ENCODE assay signal across 8 cellular contexts in the genomic region with DNA sequence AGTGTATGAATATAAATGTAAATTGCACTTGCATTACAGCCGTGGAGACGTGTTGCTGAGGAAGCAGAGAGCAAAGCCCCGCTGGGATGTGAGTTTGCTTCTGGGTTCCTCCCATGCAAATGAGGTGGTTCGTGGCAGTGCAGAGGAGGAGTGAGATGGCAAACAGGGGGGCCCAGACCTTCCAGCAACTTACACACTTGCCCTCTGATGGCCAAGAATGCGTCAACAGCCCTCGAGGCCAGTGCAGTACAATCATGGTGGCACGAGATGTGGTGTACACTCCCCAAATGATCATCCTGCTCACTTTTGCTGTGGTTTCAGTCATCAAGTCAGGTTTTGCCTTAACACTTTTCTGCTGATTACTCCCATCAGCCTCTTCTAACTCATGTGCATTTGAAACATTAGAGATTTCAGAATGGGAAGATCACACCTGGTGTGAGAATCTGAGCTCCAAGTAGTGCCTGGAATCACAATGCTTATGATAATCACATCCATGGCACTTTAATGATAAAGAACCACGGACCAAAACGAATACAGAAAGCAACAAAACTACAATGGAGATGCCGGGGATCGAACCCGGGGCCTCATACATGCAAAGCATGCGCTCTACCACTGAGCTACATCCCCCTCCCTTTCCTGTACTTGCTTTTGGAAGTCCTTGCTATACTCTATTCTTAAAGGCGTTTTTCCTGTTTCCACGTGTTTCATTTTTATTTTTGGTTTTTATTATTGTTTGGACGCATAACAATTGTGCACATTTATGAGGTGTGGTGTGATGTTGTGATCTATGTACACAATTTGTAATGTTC. TPM values are rescaled to one million over a fixed set of nuclear protein-coding genes. Genes with fewer than 3 reads are reported as not detected.
DNase-seq lines count a peak whose midpoint lies in the region; ATAC-seq and TF ChIP-seq lines count a peak whose summit lies in the region.

No MANE protein-coding gene starts in this region.

- intact Hi-C loops in upper lobe of right lung (cut with DNase I) = no loop called here

- no peaks in the 10 kb centered on the region for H3K9me3 ChIP-seq in BE2C
- no peaks in the 10 kb centered on the region for H3K9me3 ChIP-seq in esophagus (ENCODE audit: control insufficient read depth in 2 of 2, insufficient read depth in 1 of 2, low read depth in 1 of 2, low read length in 1 of 2)
- H3K9me3 ChIP-seq in upper lobe of right lung = no peaks in the 10 kb centered on the region

- CTCF ChIA-PET in activated CD8-positive, alpha-beta T cell treated with anti-CD3 and anti-CD28 coated beads, Interleukin-2, amount 10 ng/mL, durations not matched to agents 7 days and 5 days (lab: Charles Lee) = interaction anchor here (1.8 to 16.8 kb wide), 3 partner anchors 11 to 18 kb away, joined by 6 to 391 read pairs (median 93); no protein-coding TSS in a partner anchor

- TF ChIP-seq CTCF in BE2C (IDR thresholded peaks at IDR 0.05; ENCODE audit: low read depth, low read length) = no peak
- no peak for TF ChIP-seq CTCF in neural crest cell (conservative IDR thresholded peaks at IDR 0.05)
- TF ChIP-seq CTCF in upper lobe of right lung (IDR thresholded peaks at IDR 0.05) = no peak

- H3K27me3 ChIP-seq in BE2C (no peaks in the 10 kb centered on the region), esophagus (ENCODE audit: control insufficient read depth in 1 of 2, insufficient read depth in 2 of 2, low read length in 2 of 2) (no peaks in the 10 kb centered on the region), upper lobe of right lung (no peaks in the 10 kb centered on the region)

- no peaks in the 10 kb centered on the region for H3K36me3 ChIP-seq in BE2C
- H3K36me3 ChIP-seq in esophagus (ENCODE audit: control insufficient read depth in 2 of 2, insufficient read depth in 2 of 2, low read length in 1 of 2) = no peaks in the 10 kb centered on the region
- H3K36me3 ChIP-seq in upper lobe of right lung = no peaks in the 10 kb centered on the region

- WGBS in esophagus, 2 donors = 28% methylated on average over 16 of the region's 16 CpGs

- H3K4me3 Mint-ChIP-seq in activated CD8-positive, alpha-beta T cell treated with anti-CD3 and anti-CD28 coated beads, Interleukin-2, amount 10 ng/mL, durations not matched to agents 7 days and 5 days = peak overlapping the region; percentile 76
- peak overlapping the region; percentile 87 for H3K4me3 Mint-ChIP-seq in neural crest cell

- peaks cover 69% of the 10 kb centered on the region for H3K4me1 Mint-ChIP-seq in activated CD8-positive, alpha-beta T cell treated with anti-CD3 and anti-CD28 coated beads, Interleukin-2, amount 10 ng/mL, durations not matched to agents 7 days and 5 days (ENCODE audit: low read depth)
- peaks cover 61% of the 10 kb centered on the region for H3K4me1 Mint-ChIP-seq in neural crest cell

- H3K4me3 ChIP-seq in BE2C (ENCODE audit: low read depth, low read length) (peak overlapping the region; percentile 91), esophagus (ENCODE audit: low read depth in 1 of 2, low read length in 2 of 2) (peak overlapping the region in 1 of 2 donors; percentile 14), upper lobe of right lung (peak overlapping the region; percentile 39)

- H3K27me3 Mint-ChIP-seq in activated CD8-positive, alpha-beta T cell treated with anti-CD3 and anti-CD28 coated beads, Interleukin-2, amount 10 ng/mL, durations not matched to agents 7 days and 5 days (ENCODE audit: low read depth) = no peaks in the 10 kb centered on the region
- H3K27me3 Mint-ChIP-seq in neural crest cell (ENCODE audit: low read depth) = peaks cover 18% of the 10 kb centered on the region

- POLR2A ChIA-PET in activated CD8-positive, alpha-beta T cell treated with anti-CD3 and anti-CD28 coated beads, Interleukin-2, amount 10 ng/mL, durations not matched to agents 7 days and 5 days (lab: Charles Lee) = interaction anchor here (0.9 to 7.4 kb wide), 3 partner anchors 11 to 73 kb away, joined by 3 to 134 read pairs (median 4); no protein-coding TSS in a partner anchor

- ATAC-seq in GM19463 (IDR thresholded peaks at IDR 0.05; ENCODE audit: unreplicated experiment) (peak; percentile 40), HG03571 (IDR thresholded peaks at IDR 0.05; ENCODE audit: unreplicated experiment) (peak; percentile 40), upper lobe of right lung (peak; percentile 9)
- peak; percentile 60 for ATAC-seq in activated CD8-positive, alpha-beta T cell treated with anti-CD3 and anti-CD28 coated beads, Interleukin-2, amount 10 ng/mL, durations not matched to agents 7 days and 5 days

- H3K27ac ChIP-seq in esophagus (ENCODE audit: low read depth in 2 of 2, low read length in 1 of 2) (peak overlapping the region; percentile 60 to 94), upper lobe of right lung (peak overlapping the region; percentile 100)

- DNase-seq in BE2C (peak; percentile 76), neural crest cell (ENCODE audit: low read depth, low spot score) (peak; percentile 69), upper lobe of right lung (no peak), NCI-H526 (lab: John Stamatoyannopoulos, UW) (no peak)
- DNase-seq in activated CD8-positive, alpha-beta T cell treated with anti-CD3 and anti-CD28 coated beads, Interleukin-2, amount 10 ng/mL, durations not matched to agents 7 days and 5 days = peak; percentile 87

- H3K36me3 Mint-ChIP-seq in activated CD8-positive, alpha-beta T cell treated with anti-CD3 and anti-CD28 coated beads, Interleukin-2, amount 10 ng/mL, durations not matched to agents 7 days and 5 days (ENCODE audit: low read depth) = peaks cover 3% of the 10 kb centered on the region
- H3K36me3 Mint-ChIP-seq in neural crest cell (ENCODE audit: low read depth) = no peaks in the 10 kb centered on the region

- H3K9me3 Mint-ChIP-seq in activated CD8-positive, alpha-beta T cell treated with anti-CD3 and anti-CD28 coated beads, Interleukin-2, amount 10 ng/mL, durations not matched to agents 7 days and 5 days (ENCODE audit: insufficient read depth) = no peaks in the 10 kb centered on the region
- no peaks in the 10 kb centered on the region for H3K9me3 Mint-ChIP-seq in neural crest cell

- H3K27ac Mint-ChIP-seq in activated CD8-positive, alpha-beta T cell treated with anti-CD3 and anti-CD28 coated beads, Interleukin-2, amount 10 ng/mL, durations not matched to agents 7 days and 5 days = peak overlapping the region; percentile 99
- H3K27ac Mint-ChIP-seq in neural crest cell (ENCODE audit: unreplicated experiment) = peak overlapping the region; percentile 24

- H3K4me1 ChIP-seq in BE2C (peaks cover 12% of the 10 kb centered on the region), esophagus (ENCODE audit: control insufficient read depth in 2 of 2, insufficient read depth in 2 of 2, low read length in 1 of 2) (peaks cover 0 to 4% of the 10 kb centered on the region in 2 donors), upper lobe of right lung (peaks cover 50% of the 10 kb centered on the region)

RNA-seq across cellular contexts. Expression of a gene that starts 7.0 kb away (rescaled TPM):
- 1,839 TPM for polyA plus RNA-seq in BE2C (2012; ENCODE audit: insufficient read depth, insufficient read length, low read depth)
- total RNA-seq in activated CD8-positive, alpha-beta T cell treated with anti-CD3 and anti-CD28 coated beads, Interleukin-2, amount 10 ng/mL, durations not matched to agents 7 days and 5 days = 100 to 1,000 TPM; 974 to 998 TPM
- polyA plus RNA-seq in esophagus = 1,000 to 10,000 TPM; 1,354 to 1,419 TPM
- total RNA-seq in neural crest cell (673 and 687 TPM in 2 replicates), upper lobe of right lung (1,107 TPM)

RNA-seq across cellular contexts. Expression of a gene that starts 57.7 kb away (rescaled TPM):
- 107 TPM for polyA plus RNA-seq in BE2C (2012; ENCODE audit: insufficient read depth, insufficient read length, low read depth)
- 10 to 100 TPM; 12.5 to 14.6 TPM for total RNA-seq in activated CD8-positive, alpha-beta T cell treated with anti-CD3 and anti-CD28 coated beads, Interleukin-2, amount 10 ng/mL, durations not matched to agents 7 days and 5 days
- polyA plus RNA-seq in esophagus = 1 to 10 TPM; 7.4 to 8.6 TPM
- total RNA-seq in neural crest cell (50.9 and 54.8 TPM in 2 replicates), upper lobe of right lung (35.3 TPM)

Comparison
In these comparisons a context has a peak if more than half of its experiments do, and no peak if none do; other contexts are left out.
1. DNase-seq: peak in BE2C (single experiment), activated CD8-positive, alpha-beta T cell treated with anti-CD3 and anti-CD28 coated beads, Interleukin-2, amount 10 ng/mL, durations not matched to agents 7 days and 5 days (single experiment) and neural crest cell (single experiment); none in upper lobe of right lung (single experiment) and NCI-H526 (0 of 2).
2. ATAC-seq: peak in every context shown above with its lines; median percentile 60 in activated CD8-positive, alpha-beta T cell treated with anti-CD3 and anti-CD28 coated beads, Interleukin-2, amount 10 ng/mL, durations not matched to agents 7 days and 5 days; 40 in GM19463; 40 in HG03571; 9 in upper lobe of right lung.